Comparison of ENCODE assay signal across 8 cellular contexts in genomic region chr9:130680836-130681768, GRCh38. TPM values are rescaled to one million over a fixed set of nuclear protein-coding genes. Genes with fewer than 3 reads are reported as not detected.
A peak's percentile ranks its signal among the peaks of the same experiment; 100 is the strongest.
DNase-seq lines count a peak whose midpoint lies in the region; ATAC-seq and TF ChIP-seq lines count a peak whose summit lies in the region.

No MANE protein-coding gene starts in this region.

- H3K27ac ChIP-seq in body of pancreas (no peak overlapping the region), skeletal muscle tissue (ENCODE audit: low read depth, low read length) (no peak overlapping the region)

- peak overlapping the region in 1 of 3 donors; percentile 64 for H3K9ac ChIP-seq in skeletal muscle tissue (ENCODE audit: low read depth in 1 of 3, low read length in 3 of 3)

- peaks cover 15% of the 10 kb centered on the region for H3K4me1 ChIP-seq in body of pancreas
- H3K4me1 ChIP-seq in skeletal muscle tissue (ENCODE audit: control insufficient read depth in 3 of 3, insufficient read depth in 3 of 3, low read length in 3 of 3): peaks cover 8 to 13% (median 12%) of the 10 kb centered on the region in 3 donors

- ATAC-seq in body of pancreas: peak; percentile 74
- ATAC-seq in HG03196 (IDR thresholded peaks at IDR 0.05; ENCODE audit: unreplicated experiment): no peak

- intact Hi-C loops in body of pancreas (cut with DNase I): loop anchor here (5.0 kb wide), 1 partner anchor 219 kb away; no protein-coding TSS in a partner anchor

- TF ChIP-seq CTCF in body of pancreas (IDR thresholded peaks at IDR 0.05): peak in 1 of 7 experiments; percentile 4

- DNase-seq in NCI-H2081 (lab: John Stamatoyannopoulos, UW) (peak; percentile 71 to 83), NCI-H2081 treated with DMSO at 0.1 percent for 48 hours (lab: John Stamatoyannopoulos, UW) (no peak), NCI-H1092 treated with DMSO at 0.1 percent for 48 hours (lab: John Stamatoyannopoulos, UW) (peak; percentile 71), T1000 (lab: John Stamatoyannopoulos, UW) (peak; percentile 74), body of pancreas (peak; percentile 81 to 89 (median 87))

- H3K4me3 ChIP-seq in body of pancreas (peak overlapping the region; percentile 9 to 19), iPS-18c (ENCODE audit: insufficient read depth, low read depth, low read length) (peak overlapping the region; percentile 58), skeletal muscle tissue (ENCODE audit: low read length in 3 of 3) (peak overlapping the region; percentile 10 to 76 (median 70))

- 4% methylated on average over 49 of the region's 116 CpGs; no CpG with 5 or more reads in 1 of the 2 donors for WGBS in body of pancreas, 2 donors

- H3K36me3 ChIP-seq in body of pancreas (replicated peaks in 1 of 2; ENCODE audit: insufficient read depth in 1 of 2, low read depth in 2 of 2) (no peaks in the 10 kb centered on the region), skeletal muscle tissue (ENCODE audit: control insufficient read depth in 3 of 3, insufficient read depth in 3 of 3, low read length in 3 of 3) (no peaks in the 10 kb centered on the region)

- no peaks in the 10 kb centered on the region for H3K27me3 ChIP-seq in body of pancreas
- H3K27me3 ChIP-seq in skeletal muscle tissue (ENCODE audit: control insufficient read depth in 3 of 3, insufficient read depth in 3 of 3, low read length in 3 of 3): peaks cover 0 to 13% (median 4%) of the 10 kb centered on the region in 3 donors

- no peaks in the 10 kb centered on the region for H3K9me3 ChIP-seq in body of pancreas
- no peaks in the 10 kb centered on the region for H3K9me3 ChIP-seq in iPS-18c (ENCODE audit: control insufficient read depth, insufficient read depth, low read length)
- H3K9me3 ChIP-seq in skeletal muscle tissue (ENCODE audit: control insufficient read depth in 3 of 3, low read length in 3 of 3): peaks cover 0 to 6% (median 0%) of the 10 kb centered on the region in 3 donors

- TF ChIP-seq POLR2A in body of pancreas (IDR thresholded peaks at IDR 0.05): peak in 1 of 3 donors; percentile 33

RNA-seq across cellular contexts. Expression of gene EXOSC2, which starts 12.5 kb away (rescaled TPM):
- 10 to 100 TPM; 12.2 to 17.1 TPM for total RNA-seq in body of pancreas
- 27.1 TPM for total RNA-seq in skeletal muscle tissue

RNA-seq across cellular contexts. Expression of gene PRDM12, which starts 16.7 kb away (rescaled TPM):
- not detected for total RNA-seq in body of pancreas
- total RNA-seq in skeletal muscle tissue: not detected

Comparison
In these comparisons a context has a peak if more than half of its experiments do, and no peak if none do; other contexts are left out.
1. H3K4me3 ChIP-seq: peak in every context shown above with its lines; median percentile 70 in skeletal muscle tissue; 58 in iPS-18c; 14 in body of pancreas.